Comparison of ENCODE assay signal across 23 cellular contexts in genomic region chr6:140140891-140141290, GRCh38.
DNase-seq lines count a peak whose midpoint lies in the region; ATAC-seq and TF ChIP-seq lines count a peak whose summit lies in the region.
"Had no signal": no experiment of that assay in that cellular context is flagged by ENCODE, and none has a peak within 500 bp of the region (broad histone marks: within the 10 kb centered on the region; RNA-seq: fewer than 3 reads in every experiment).

No MANE protein-coding gene starts in this region.

- no peaks in the 10 kb centered on the region for H3K9me3 ChIP-seq in WERI-Rb-1 (ENCODE audit: severe bottlenecking)
- H3K9me3 ChIP-seq: A549; BLaER1 treated with 17β-estradiol and CSF1 and Interleukin-3, amounts not matched to agents 10 nM and 100 nM had no signal

- H3K27me3 ChIP-seq in dorsolateral prefrontal cortex (no peaks in the 10 kb centered on the region), WERI-Rb-1 (ENCODE audit: insufficient read depth, low read depth, severe bottlenecking) (no peaks in the 10 kb centered on the region)
- H3K27me3 ChIP-seq: BLaER1 treated with 17β-estradiol and CSF1 and Interleukin-3, amounts not matched to agents 10 nM and 100 nM had no signal

- DNase-seq in COLO829 (ENCODE audit: low spot score) (peak; percentile 68), SK-MEL-5 (ENCODE audit: low read depth, low spot score) (peak; percentile 61), foreskin melanocyte (peak; percentile 11), sciatic nerve (ENCODE audit: low spot score) (no peak), NCI-H226 (no peak), dorsolateral prefrontal cortex (no peak), WERI-Rb-1 (no peak)
- DNase-seq: 8988T; AML-193; CD4-positive, alpha-beta T cell; CD8-positive, alpha-beta T cell; COR-L47; DMS 273 treated with DMSO at 0.1 percent for 48 hours; DMS153; DMS53; DMS79; DND-41; EL; GF-D8 had no signal

- no peak for TF ChIP-seq CTCF in dorsolateral prefrontal cortex (IDR thresholded peaks at IDR 0.05 in 54 of 56, conservative IDR thresholded peaks at IDR 0.05 in 2 of 56; ENCODE audit: low read depth in 1 of 56, partially characterized antibody in 56 of 56)
- no peak for TF ChIP-seq CTCF in WERI-Rb-1 (IDR thresholded peaks at IDR 0.05; ENCODE audit: low read depth, low read length)

- ATAC-seq in sciatic nerve (peak; percentile 57), GM18502 (IDR thresholded peaks at IDR 0.05; ENCODE audit: poor library complexity, unreplicated experiment) (no peak)
- ATAC-seq: A549; CD8-positive, alpha-beta T cell had no signal

- intact Hi-C loops in sciatic nerve (cut with DNase I), result no loop called here
- intact Hi-C loops in dorsolateral prefrontal cortex (cut with DNase I), result no loop called here

- in situ Hi-C loops in SK-MEL-5 (cut with HindIII; ENCODE audit: low pct_unique_long_range_greater_than_20kb, low sequenced_read_pairs), result no loop called here

- no peak overlapping the region for H3K4me3 ChIP-seq in dorsolateral prefrontal cortex
- no peak overlapping the region for H3K4me3 ChIP-seq in WERI-Rb-1 (ENCODE audit: low read depth, low read length)
- H3K4me3 ChIP-seq: A549; BLaER1 treated with 17β-estradiol and CSF1 and Interleukin-3, amounts not matched to agents 10 nM and 100 nM had no signal

- no peak overlapping the region for H3K27ac ChIP-seq in dorsolateral prefrontal cortex
- no peak overlapping the region for H3K27ac ChIP-seq in WERI-Rb-1
- H3K27ac ChIP-seq: A549; BLaER1 treated with 17β-estradiol and CSF1 and Interleukin-3, amounts not matched to agents 10 nM and 100 nM; C4-2B had no signal

- no peaks in the 10 kb centered on the region for H3K36me3 ChIP-seq in WERI-Rb-1
- H3K36me3 ChIP-seq: BLaER1 treated with 17β-estradiol and CSF1 and Interleukin-3, amounts not matched to agents 10 nM and 100 nM had no signal

Comparison
In these comparisons a context has a peak if more than half of its experiments do, and no peak if none do; other contexts are left out.
1. DNase-seq: peak in COLO829 (single experiment), SK-MEL-5 (single experiment) and foreskin melanocyte (single experiment); none in sciatic nerve (single experiment), NCI-H226 (single experiment), dorsolateral prefrontal cortex (0 of 10) and WERI-Rb-1 (single experiment).